18 cellular contexts compared by ENCODE assay signal in the genomic region with DNA sequence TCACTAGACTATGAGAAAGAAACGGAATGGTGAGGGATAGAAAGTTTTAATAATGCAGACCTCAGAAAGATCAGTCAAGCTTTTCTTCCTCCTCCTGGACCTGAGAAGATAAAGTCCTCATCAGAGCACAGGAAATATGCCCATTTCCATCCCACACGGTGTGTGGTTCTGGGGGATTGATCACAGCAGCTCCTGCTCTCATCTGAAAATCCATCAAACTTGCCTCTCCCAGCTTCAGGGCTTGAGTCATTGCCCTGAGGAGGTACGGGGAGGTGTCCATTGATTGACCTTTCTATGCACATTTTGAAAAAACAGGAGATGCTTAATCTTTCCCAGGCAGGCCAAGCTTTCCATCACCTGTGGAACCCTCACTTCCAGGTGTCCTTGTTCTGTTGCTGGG.
DNase-seq lines count a peak whose midpoint lies in the region; ATAC-seq and TF ChIP-seq lines count a peak whose summit lies in the region.
"Had no signal": no experiment of that assay in that cellular context is flagged by ENCODE, and none has a peak within 500 bp of the region (broad histone marks: within the 10 kb centered on the region; RNA-seq: fewer than 3 reads in every experiment).

No MANE protein-coding gene starts in this region.

- H3K4me1 ChIP-seq in cardiac muscle cell (ENCODE audit: low read depth): peaks cover 25% of the 10 kb centered on the region
- peaks cover 0 to 12% (median 0%) of the 10 kb centered on the region in 9 donors for H3K4me1 ChIP-seq in heart right ventricle
- H3K4me1 ChIP-seq: BE2C had no signal

- intact Hi-C loops in heart right ventricle (cut with DNase I): no loop called here

- H3K9me3 ChIP-seq in cardiac muscle cell (ENCODE audit: low read depth) (no peaks in the 10 kb centered on the region), heart right ventricle (peaks cover 0 to 14% (median 0%) of the 10 kb centered on the region in 11 donors)
- H3K9me3 ChIP-seq: BE2C, Caco-2 had no signal

- no peak overlapping the region for H3K4me3 ChIP-seq in cardiac muscle cell
- no peak overlapping the region for H3K4me3 ChIP-seq in heart right ventricle
- H3K4me3 ChIP-seq: GM23338 had no signal

- 70% methylated on average over 3 of the region's 3 CpGs for WGBS in heart right ventricle, 2 donors

- peaks cover 5% of the 10 kb centered on the region for H3K27me3 Mint-ChIP-seq in nephron (ENCODE audit: low read depth)
- H3K27me3 Mint-ChIP-seq: CD4-positive, CD25-positive, alpha-beta regulatory T cell had no signal

- H3K4me3 Mint-ChIP-seq in nephron: no peak overlapping the region
- H3K4me3 Mint-ChIP-seq: CD4-positive, CD25-positive, alpha-beta regulatory T cell; CD8-positive, alpha-beta T cell; GM23338; H9 had no signal

- H3K27ac Mint-ChIP-seq in nephron: peak overlapping the region in 2 of 3 experiments; percentile 20 to 40
- H3K27ac Mint-ChIP-seq: CD4-positive, CD25-positive, alpha-beta regulatory T cell; CD8-positive, alpha-beta T cell; GM23338; H9 had no signal

- peak overlapping the region; percentile 89 for H3K27ac ChIP-seq in cardiac muscle cell
- H3K27ac ChIP-seq in heart right ventricle: no peak overlapping the region
- H3K27ac ChIP-seq in RWPE1: no peak overlapping the region
- H3K27ac ChIP-seq: 22Rv1, C4-2B had no signal

- H3K36me3 ChIP-seq in cardiac muscle cell (no peaks in the 10 kb centered on the region), heart right ventricle (no peaks in the 10 kb centered on the region)
- H3K36me3 ChIP-seq: BE2C had no signal

- peaks cover 6% of the 10 kb centered on the region for H3K9me3 Mint-ChIP-seq in nephron

- no peak for ATAC-seq in heart right ventricle
- ATAC-seq: CD8-positive, alpha-beta T cell; GM23338; HCT116 had no signal

- peaks cover 35% of the 10 kb centered on the region for H3K4me1 Mint-ChIP-seq in nephron
- H3K4me1 Mint-ChIP-seq: CD4-positive, CD25-positive, alpha-beta regulatory T cell had no signal

- CTCF ChIA-PET in RWPE1 (lab: Yijun Ruan, JAX): interaction anchor here (0.7 kb wide), 1 partner anchor 36 kb away, joined by 3 read pairs; no protein-coding TSS in a partner anchor

- no peaks in the 10 kb centered on the region for H3K27me3 ChIP-seq in cardiac muscle cell
- no peaks in the 10 kb centered on the region for H3K27me3 ChIP-seq in heart right ventricle
- H3K27me3 ChIP-seq: BE2C had no signal

- POLR2A ChIA-PET in RWPE1 (lab: Yijun Ruan, JAX; ENCODE audit: low non-redundant PET): no interaction called here

- no peak for DNase-seq in cardiac muscle cell (ENCODE audit: low read depth in 1 of 2, low spot score in 1 of 2)
- DNase-seq in heart right ventricle: no peak
- DNase-seq in RWPE1 (ENCODE audit: low spot score): peak; percentile 9
- DNase-seq in NCI-H2196 (lab: John Stamatoyannopoulos, UW; ENCODE audit: unreplicated experiment): no peak
- no peak for DNase-seq in AML-193 (lab: John Stamatoyannopoulos, UW)
- DNase-seq in central memory CD4-positive, alpha-beta T cell: no peak
- DNase-seq: BE2C; Caco-2; CD4-positive, CD25-positive, alpha-beta regulatory T cell; CD8-positive, alpha-beta T cell; DMS153; DND-41; H9 had no signal

- TF ChIP-seq CTCF in cardiac muscle cell (IDR thresholded peaks at IDR 0.05; ENCODE audit: low read depth, low read length) (no peak), heart right ventricle (IDR thresholded peaks at IDR 0.05) (no peak), RWPE1 (conservative IDR thresholded peaks at IDR 0.05; ENCODE audit: low read depth) (no peak), nephron (IDR thresholded peaks at IDR 0.05; ENCODE audit: unreplicated experiment in 3 of 3) (no peak)

- no peaks in the 10 kb centered on the region for H3K36me3 Mint-ChIP-seq in nephron (ENCODE audit: low read depth)
- H3K36me3 Mint-ChIP-seq: CD4-positive, CD25-positive, alpha-beta regulatory T cell; CD8-positive, alpha-beta T cell had no signal
